Comparison of ENCODE assay signal across 34 cellular contexts in the genomic region with DNA sequence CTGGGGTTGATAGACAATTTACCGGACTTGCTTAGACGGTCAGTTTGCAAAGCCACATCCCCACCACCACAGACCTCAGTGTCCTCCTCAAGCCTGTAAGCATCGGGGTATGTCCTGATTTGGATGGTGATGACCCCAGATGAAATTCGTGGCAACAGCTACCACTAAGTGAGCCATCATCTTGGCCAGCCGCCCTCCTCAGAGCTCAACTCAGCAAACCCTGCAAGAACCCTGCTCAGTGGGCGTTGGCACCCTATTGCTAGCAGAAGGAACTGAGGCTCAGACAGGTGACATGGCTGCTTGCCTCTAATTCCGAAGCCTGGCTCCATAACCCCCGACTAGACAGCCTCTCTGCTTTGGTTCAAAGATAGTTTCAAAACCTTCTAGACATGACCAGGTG. TPM values are rescaled to one million over a fixed set of nuclear protein-coding genes. Genes with fewer than 3 reads are reported as not detected.
"Had no signal": no experiment of that assay in that cellular context is flagged by ENCODE, and none has a peak within 500 bp of the region (broad histone marks: within the 10 kb centered on the region; RNA-seq: fewer than 3 reads in every experiment).

No MANE protein-coding gene starts in this region.

- H3K36me3 ChIP-seq: brain microvascular endothelial cell, breast epithelium had no signal

- H3K27me3 ChIP-seq: body of pancreas, brain microvascular endothelial cell had no signal

- H3K27ac ChIP-seq: body of pancreas, brain microvascular endothelial cell, breast epithelium, VCaP had no signal

- DNase-seq: activated B cell treated with CpG ODN at 0.5 μM for 24 hours; activated CD4-positive, alpha-beta memory T cell treated with anti-CD3 and anti-CD28 coated beads, Interleukin-2, amount 10 ng/mL, durations not matched to agents 7 days and 5 days; activated CD4-positive, alpha-beta T cell treated with anti-CD3 and anti-CD28 coated beads for 1 hour; activated CD4-positive, alpha-beta T cell treated with anti-CD3 and anti-CD28 coated beads for 36 hours; activated CD4-positive, alpha-beta T cell treated with anti-CD3 and anti-CD28 coated beads for 48 hours; activated CD4-positive, alpha-beta T cell treated with anti-CD3 and anti-CD28 coated beads, Interleukin-2, amount 10 ng/mL, durations not matched to agents 7 days and 5 days; activated CD4-positive, alpha-beta T cell treated with anti-CD3 and anti-CD28 coated beads, Interleukin-2, amount 50 U/mL, for 48 hours; activated CD8-positive, alpha-beta memory T cell treated with anti-CD3 and anti-CD28 coated beads for 24 hours; activated CD8-positive, alpha-beta memory T cell treated with anti-CD3 and anti-CD28 coated beads, Interleukin-2, amount 10 ng/mL, durations not matched to agents 7 days and 5 days; activated CD8-positive, alpha-beta memory T cell treated with anti-CD3 and anti-CD28 coated beads, Interleukin-2, amount 50 U/mL, for 48 hours; activated CD8-positive, alpha-beta T cell treated with anti-CD3 and anti-CD28 coated beads, Interleukin-2, amount 10 ng/mL, durations not matched to agents 7 days and 5 days; activated effector memory CD4-positive, alpha-beta T cell treated with Interleukin-2 at 50 U/mL for 16 hours; activated gamma-delta T cell; activated naive CD4-positive, alpha-beta T cell treated with anti-CD3 and anti-CD28 coated beads, Interleukin-2, amount 10 ng/mL, durations not matched to agents 7 days and 5 days; activated naive CD4-positive, alpha-beta T cell treated with Interleukin-2 at 50 U/mL for 16 hours; activated naive CD8-positive, alpha-beta T cell treated with anti-CD3 and anti-CD28 coated beads, Interleukin-2, amount 10 ng/mL, durations not matched to agents 7 days and 5 days; activated naive CD8-positive, alpha-beta T cell treated with anti-CD3 and anti-CD28 coated beads, Interleukin-2, amount 50 U/mL, for 24 hours; activated T-cell treated with anti-CD3 and anti-CD28 coated beads, Interleukin-2, amount 50 U/mL, for 24 hours; activated T-cell treated with anti-CD3 and anti-CD28 coated beads, Interleukin-2, amount 50 U/mL, for 48 hours; amygdala; anterior cingulate cortex; body of pancreas; brain microvascular endothelial cell; central memory CD4-positive, alpha-beta T cell; T-helper 1 cell; T-helper 2 cell; T-helper 9 cell had no signal

- H3K9me3 ChIP-seq: body of pancreas had no signal

- FAIRE-seq: astrocyte, TTC549 had no signal

- H3K4me3 ChIP-seq: body of pancreas, breast epithelium had no signal

- H3K4me1 ChIP-seq: breast epithelium had no signal

RNA-seq across cellular contexts. Expression of a gene that starts 41.4 kb away (rescaled TPM):
- total RNA-seq: activated B cell treated with CpG ODN at 0.5 μM for 24 hours; activated CD4-positive, alpha-beta memory T cell treated with anti-CD3 and anti-CD28 coated beads, Interleukin-2, amount 10 ng/mL, durations not matched to agents 7 days and 5 days; activated CD4-positive, alpha-beta T cell treated with anti-CD3 and anti-CD28 coated beads for 36 hours; activated CD4-positive, alpha-beta T cell treated with anti-CD3 and anti-CD28 coated beads, Interleukin-2, amount 10 ng/mL, durations not matched to agents 7 days and 5 days; activated CD8-positive, alpha-beta memory T cell treated with anti-CD3 and anti-CD28 coated beads, Interleukin-2, amount 10 ng/mL, durations not matched to agents 7 days and 5 days; activated CD8-positive, alpha-beta T cell treated with anti-CD3 and anti-CD28 coated beads, Interleukin-2, amount 10 ng/mL, durations not matched to agents 7 days and 5 days; activated naive CD8-positive, alpha-beta T cell treated with anti-CD3 and anti-CD28 coated beads, Interleukin-2, amount 10 ng/mL, durations not matched to agents 7 days and 5 days; activated T-helper 2 cell treated with anti-CD3 and anti-CD28 coated beads, Interferon-gamma antibody, Interleukin-2, Interleukin-4, amounts not matched to agents 10 μg/mL and 5 μg/mL and 100 μg/mL, durations not matched to agents 14 hours and 24 hours and 36 hours; astrocyte; body of pancreas; breast epithelium; cardiac septum had no signal
- polyA plus RNA-seq: adipose tissue had no signal
